22 cellular contexts compared by ENCODE assay signal in genomic region chr16:2713523-2713922, GRCh38.
"Had no signal": no experiment of that assay in that cellular context is flagged by ENCODE, and none has a peak within 500 bp of the region (broad histone marks: within the 10 kb centered on the region; RNA-seq: fewer than 3 reads in every experiment).

No MANE protein-coding gene starts in this region.

- H3K9ac ChIP-seq: neural progenitor cell had no signal

- H3K4me1 Mint-ChIP-seq: endodermal cell had no signal

- H3K9me3 ChIP-seq: thyroid gland, upper lobe of right lung had no signal

- ATAC-seq: activated CD8-positive, alpha-beta memory T cell treated with anti-CD3 and anti-CD28 coated beads, Interleukin-2, amount 10 ng/mL, durations not matched to agents 7 days and 5 days; activated CD8-positive, alpha-beta T cell treated with anti-CD3 and anti-CD28 coated beads for 36 hours; foreskin keratinocyte; left lobe of liver; naive thymus-derived CD4-positive, alpha-beta T cell; sciatic nerve; upper lobe of right lung had no signal

- H3K27me3 ChIP-seq: thyroid gland, upper lobe of right lung had no signal

- H3K36me3 Mint-ChIP-seq: activated CD8-positive, alpha-beta memory T cell treated with anti-CD3 and anti-CD28 coated beads, Interleukin-2, amount 10 ng/mL, durations not matched to agents 7 days and 5 days; activated naive CD8-positive, alpha-beta T cell treated with anti-CD3 and anti-CD28 coated beads for 36 hours; neural progenitor cell had no signal

- DNase-seq: activated CD4-positive, alpha-beta T cell treated with anti-CD3 and anti-CD28 coated beads, Interleukin-2, amount 10 ng/mL, durations not matched to agents 7 days and 5 days; activated CD4-positive, CD25-positive, alpha-beta regulatory T cell treated with anti-CD3 and anti-CD28 coated beads, Interleukin-2, amount 50 U/mL, for 72 hours; activated CD8-positive, alpha-beta memory T cell treated with anti-CD3 and anti-CD28 coated beads, Interleukin-2, amount 10 ng/mL, durations not matched to agents 7 days and 5 days; activated CD8-positive, alpha-beta T cell treated with anti-CD3 and anti-CD28 coated beads for 36 hours; activated naive CD8-positive, alpha-beta T cell treated with anti-CD3 and anti-CD28 coated beads for 36 hours; amygdala; cerebellar nuclear complex; endodermal cell; foreskin keratinocyte; naive thymus-derived CD4-positive, alpha-beta T cell; stimulated activated CD4-positive, alpha-beta T cell treated with anti-CD3 and anti-CD28 coated beads, Interleukin-4, amount 100 ng/mL, for 1 hour; substantia nigra; thyroid gland; upper lobe of right lung; WERI-Rb-1 had no signal

- H3K27ac ChIP-seq: coronary artery, foreskin keratinocyte, neural progenitor cell, thyroid gland, upper lobe of right lung, WERI-Rb-1 had no signal

- H3K9me3 Mint-ChIP-seq: activated CD4-positive, alpha-beta T cell treated with anti-CD3 and anti-CD28 coated beads, Interleukin-2, amount 10 ng/mL, durations not matched to agents 7 days and 5 days; activated CD8-positive, alpha-beta T cell treated with anti-CD3 and anti-CD28 coated beads for 36 hours; activated naive CD8-positive, alpha-beta T cell treated with anti-CD3 and anti-CD28 coated beads for 36 hours; endodermal cell; neural progenitor cell; stimulated activated naive CD8-positive, alpha-beta T cell treated with anti-CD3 and anti-CD28 coated beads, Interleukin-15, Interleukin-2, amounts not matched to agents 100 ng/mL and 50 ng/mL, for 24 hours had no signal

- H3K4me3 Mint-ChIP-seq: activated CD4-positive, alpha-beta T cell treated with anti-CD3 and anti-CD28 coated beads, Interleukin-2, amount 10 ng/mL, durations not matched to agents 7 days and 5 days; activated CD8-positive, alpha-beta memory T cell treated with anti-CD3 and anti-CD28 coated beads, Interleukin-2, amount 10 ng/mL, durations not matched to agents 7 days and 5 days; activated CD8-positive, alpha-beta T cell treated with anti-CD3 and anti-CD28 coated beads for 36 hours; activated naive CD8-positive, alpha-beta T cell treated with anti-CD3 and anti-CD28 coated beads for 36 hours; endodermal cell; naive thymus-derived CD4-positive, alpha-beta T cell; neural progenitor cell; stimulated activated naive CD8-positive, alpha-beta T cell treated with anti-CD3 and anti-CD28 coated beads, Interleukin-15, Interleukin-2, amounts not matched to agents 100 ng/mL and 50 ng/mL, for 24 hours had no signal

- H3K4me2 ChIP-seq: neural progenitor cell, smooth muscle cell had no signal

- H3K4me3 ChIP-seq: coronary artery, lung, neural progenitor cell, smooth muscle cell, thyroid gland, upper lobe of right lung had no signal

- H3K27me3 Mint-ChIP-seq: activated CD4-positive, alpha-beta T cell treated with anti-CD3 and anti-CD28 coated beads, Interleukin-2, amount 10 ng/mL, durations not matched to agents 7 days and 5 days; activated CD8-positive, alpha-beta memory T cell treated with anti-CD3 and anti-CD28 coated beads, Interleukin-2, amount 10 ng/mL, durations not matched to agents 7 days and 5 days; activated CD8-positive, alpha-beta T cell treated with anti-CD3 and anti-CD28 coated beads for 36 hours had no signal

- H3K36me3 ChIP-seq: neural progenitor cell had no signal

- H3K4me1 ChIP-seq: foreskin keratinocyte, neural progenitor cell, upper lobe of right lung had no signal

- H3K27ac Mint-ChIP-seq: activated CD4-positive, alpha-beta T cell treated with anti-CD3 and anti-CD28 coated beads, Interleukin-2, amount 10 ng/mL, durations not matched to agents 7 days and 5 days; activated CD8-positive, alpha-beta memory T cell treated with anti-CD3 and anti-CD28 coated beads, Interleukin-2, amount 10 ng/mL, durations not matched to agents 7 days and 5 days; activated CD8-positive, alpha-beta T cell treated with anti-CD3 and anti-CD28 coated beads for 36 hours; activated naive CD8-positive, alpha-beta T cell treated with anti-CD3 and anti-CD28 coated beads for 36 hours; endodermal cell; stimulated activated naive CD8-positive, alpha-beta T cell treated with anti-CD3 and anti-CD28 coated beads, Interleukin-15, Interleukin-2, amounts not matched to agents 100 ng/mL and 50 ng/mL, for 24 hours had no signal
